Comparison of ENCODE assay signal across 10 cellular contexts in genomic region chr18:73235491-73235890, GRCh38.
DNase-seq lines count a peak whose midpoint lies in the region; ATAC-seq, FAIRE-seq and TF ChIP-seq lines count a peak whose summit lies in the region.
"Had no signal": no experiment of that assay in that cellular context is flagged by ENCODE, and none has a peak within 500 bp of the region (broad histone marks: within the 10 kb centered on the region; RNA-seq: fewer than 3 reads in every experiment).

No MANE protein-coding gene starts in this region.

- H3K36me3 ChIP-seq in GM12878 (ENCODE audit: control insufficient read depth in 2 of 2, insufficient read depth in 2 of 2, low read length in 1 of 2): no peaks in the 10 kb centered on the region
- no peaks in the 10 kb centered on the region for H3K36me3 ChIP-seq in tibial artery

- no peak overlapping the region for H3K4me3 ChIP-seq in GM12878
- no peak overlapping the region for H3K4me3 ChIP-seq in tibial artery

- H3K27me3 Mint-ChIP-seq in chondrocyte (ENCODE audit: low read depth): no peaks in the 10 kb centered on the region

- no peak overlapping the region for H2AFZ ChIP-seq in GM12878 (ENCODE audit: control insufficient read depth, low read depth, low read length)

- no peaks in the 10 kb centered on the region for H4K20me1 ChIP-seq in GM12878 (ENCODE audit: control insufficient read depth, insufficient read depth)

- no peak overlapping the region for H3K4me3 Mint-ChIP-seq in chondrocyte (ENCODE audit: unreplicated experiment)

- peaks cover 11% of the 10 kb centered on the region for H3K4me1 Mint-ChIP-seq in chondrocyte (ENCODE audit: low read depth)

- SMC1A ChIA-PET in GM12878 (lab: Charles Lee; ENCODE audit: uncharacterized antibody, unreplicated experiment): interaction anchor here (0.8 kb wide), 1 partner anchor 9 kb away, joined by 3 read pairs; no protein-coding TSS in a partner anchor

- H3K9me3 Mint-ChIP-seq in chondrocyte (ENCODE audit: low read depth): peaks cover 3% of the 10 kb centered on the region

- H3K4me1 ChIP-seq in GM12878 (ENCODE audit: control insufficient read depth, insufficient read depth, low read length): no peaks in the 10 kb centered on the region
- H3K4me1 ChIP-seq in tibial artery: no peaks in the 10 kb centered on the region

- WGBS in GM12878 (ENCODE audit: insufficient coverage, insufficient replicate concordance, low lambda C conversion rate, missing lambda C conversion rate): 20% methylated on average over 8 of the region's 8 CpGs

- BruUV-seq in GM12878 (replicated peaks; lab: Mats Ljungman, UMichigan): no TSS peak

- RAD21 ChIA-PET in GM12878 (lab: Charles Lee; ENCODE audit: unreplicated experiment): no interaction called here

- peak; percentile 84 for ATAC-seq in GM19025 (IDR thresholded peaks at IDR 0.05; ENCODE audit: low read depth, unreplicated experiment)
- peak; percentile 72 for ATAC-seq in HG03135 (IDR thresholded peaks at IDR 0.05; ENCODE audit: unreplicated experiment)
- peak; percentile 92 for ATAC-seq in GM12878

- H3K9me3 ChIP-seq in GM12878 (replicated peaks; ENCODE audit: control insufficient read depth, insufficient read depth, low read length): no peaks in the 10 kb centered on the region
- H3K9me3 ChIP-seq in tibial artery: no peaks in the 10 kb centered on the region

- TF ChIP-seq EP300 in GM12878 (IDR thresholded peaks at IDR 0.05; ENCODE audit: borderline replicate concordance in 1 of 2, control insufficient read depth in 1 of 2, low read depth in 2 of 2, low read length in 2 of 2): peak in 1 of 2 experiments; percentile 45; a peak in 1 of 4 replicates

- no peak for TF ChIP-seq CTCF in GM12878 (IDR thresholded peaks at IDR 0.05 in 2 of 3, conservative IDR thresholded peaks at IDR 0.05 in 1 of 3; ENCODE audit: control insufficient read depth in 2 of 3, extremely low read depth in 1 of 3, insufficient read depth in 1 of 3, low read depth in 3 of 3, low read length in 3 of 3)
- TF ChIP-seq CTCF in tibial artery (IDR thresholded peaks at IDR 0.05): no peak
- no peak for TF ChIP-seq CTCF in chondrocyte (IDR thresholded peaks at IDR 0.05)

- no peaks in the 10 kb centered on the region for H3K79me2 ChIP-seq in GM12878 (ENCODE audit: control insufficient read depth, insufficient read depth, low read length)

- H3K27ac ChIP-seq in GM12878 (ENCODE audit: control insufficient read depth, insufficient read depth) (no peak overlapping the region), tibial artery (no peak overlapping the region)

- no peak overlapping the region for H3K4me2 ChIP-seq in GM12878 (ENCODE audit: control insufficient read depth, insufficient read depth)

- CTCF ChIA-PET in GM12878 (lab: Yijun Ruan, JAX): no interaction called here

- TF ChIP-seq POLR2A in GM12878 (IDR thresholded peaks at IDR 0.05; ENCODE audit: low read depth, low read length): no peak

- FAIRE-seq in GM12878 (lab: Jason Lieb, UNC): no peak

- no peak for TF ChIP-seq RAD21 in GM12878 (IDR thresholded peaks at IDR 0.05; ENCODE audit: insufficient read depth, low read depth, low read length)

- H3K9ac ChIP-seq in GM12878 (ENCODE audit: control insufficient read depth, insufficient read depth, low read length): no peak overlapping the region

- POLR2A ChIA-PET in GM12878 (lab: Charles Lee): no interaction called here

- intact Hi-C loops in GM12878 (cut with micrococcal nuclease; ENCODE audit: unreplicated experiment): no loop called here
- intact Hi-C loops in tibial artery (cut with DNase I; ENCODE audit: low total_unique reads): no loop called here

- in situ Hi-C loops in ACHN (cut with HindIII; ENCODE audit: low pct_ligation_motif_present, low pct_unique_long_range_greater_than_20kb, low sequenced_read_pairs) (no loop called here), GM12878 (cut with MboI) (no loop called here)

- no peak overlapping the region for H3K27ac Mint-ChIP-seq in chondrocyte (ENCODE audit: unreplicated experiment)

- no peaks in the 10 kb centered on the region for H3K36me3 Mint-ChIP-seq in chondrocyte (ENCODE audit: low read depth)

- no peaks in the 10 kb centered on the region for H3K27me3 ChIP-seq in GM12878 (replicated peaks in 1 of 2; ENCODE audit: control insufficient read depth in 2 of 2, insufficient read depth in 2 of 2, low read length in 1 of 2)
- no peaks in the 10 kb centered on the region for H3K27me3 ChIP-seq in tibial artery

- DNase-seq in ACHN (peak; percentile 43), GM12878 (ENCODE audit: low read depth, low spot score) (peak; percentile 11), NCI-H774 (lab: John Stamatoyannopoulos, UW) (no peak), tibial artery (no peak), chondrocyte (ENCODE audit: low spot score) (no peak)
- DNase-seq in stimulated activated naive CD4-positive, alpha-beta T cell treated with Interleukin-2 at 50 U/mL for 16 hours (lab: John Stamatoyannopoulos, UW): no peak
- DNase-seq: activated naive CD4-positive, alpha-beta T cell; NCI-H187 treated with DMSO at 0.1 percent for 48 hours had no signal

TF ChIP-seq in GM12878, 131 proteins besides CTCF, POLR2A, EP300 and RAD21:
- TF ChIP-seq NR2C2 (IDR thresholded peaks at IDR 0.05; ENCODE audit: borderline replicate concordance, control insufficient read depth, insufficient read length, low read depth): no peak
- TF ChIP-seq BHLHE40 (IDR thresholded peaks at IDR 0.05; ENCODE audit: borderline replicate concordance in 1 of 2, low read depth in 2 of 2, low read length in 1 of 2): peak in 1 of 2 experiments; percentile 44; a peak in 1 of 4 replicates
- no peak for TF ChIP-seq SP1 (IDR thresholded peaks at IDR 0.05; ENCODE audit: low read depth, low read length)
- no peak for TF ChIP-seq YBX1 (IDR thresholded peaks at IDR 0.05)
- TF ChIP-seq KAT2A (conservative IDR thresholded peaks at IDR 0.05; ENCODE audit: control insufficient read depth, low read depth, low read length): no peak
- peak; percentile 47; the same call in 1 of the 2 replicates for TF ChIP-seq ATF7 (IDR thresholded peaks at IDR 0.05; ENCODE audit: low read depth)
- TF ChIP-seq RAD51 (IDR thresholded peaks at IDR 0.05): peak; percentile 53; the same call in 1 of the 2 replicates
- no peak for TF ChIP-seq RBBP5 (conservative IDR thresholded peaks at IDR 0.05)
- TF ChIP-seq BCL11A (IDR thresholded peaks at IDR 0.05; ENCODE audit: low read depth, low read length): no peak
- TF ChIP-seq MTA2 (IDR thresholded peaks at IDR 0.05; ENCODE audit: low read depth): peak; percentile 15; the same call in 1 of the 2 replicates
- no peak for TF ChIP-seq SUPT20H (IDR thresholded peaks at IDR 0.05; ENCODE audit: borderline replicate concordance, control insufficient read depth, low read depth, low read length)
- TF ChIP-seq RELB (IDR thresholded peaks at IDR 0.05; ENCODE audit: low read depth): no peak

Comparison
In these comparisons a context has a peak if more than half of its experiments do, and no peak if none do; other contexts are left out.
1. DNase-seq: peak in ACHN (single experiment) and GM12878 (single experiment); none in NCI-H774 (single experiment), tibial artery (0 of 2), stimulated activated naive CD4-positive, alpha-beta T cell treated with Interleukin-2 at 50 U/mL for 16 hours (single experiment) and chondrocyte (single experiment).
2. Peak in every context shown above with its lines, with median percentiles within 50 percentile points of each other: ATAC-seq.